8 cellular contexts compared by ENCODE assay signal in genomic region chr12:56258068-56258819, GRCh38. TPM values are rescaled to one million over a fixed set of nuclear protein-coding genes. Genes with fewer than 3 reads are reported as not detected.
A peak's percentile ranks its signal among the peaks of the same experiment; 100 is the strongest.
DNase-seq lines count a peak whose midpoint lies in the region; ATAC-seq and TF ChIP-seq lines count a peak whose summit lies in the region.

ANKRD52 (minus strand) TSS chr12:56258384; CDS start chr12:56258269, 115 bp downstream.

- ATAC-seq in T-cell (replicated peaks in 1 of 4) (peak; percentile 94 to 97 (median 96)), heart right ventricle (peak; percentile 89 to 97 (median 95)), upper lobe of left lung (ENCODE audit: low FRiP score in 2 of 2) (peak; percentile 90 to 98)

- CTCF ChIA-PET in T-cell (lab: Charles Lee): interaction anchor here (0.6 to 1.8 kb wide), 13 partner anchors 9 to 285 kb away, joined by 3 to 10 read pairs (median 4); partner anchors contain the start of genes COQ10A (in 1 of the 2), CS (in 1 of the 2), RNF41 (in 1 of the 2) and SMARCC2 (in 1 of the 2)

- H3K4me1 ChIP-seq in adipocyte (ENCODE audit: control insufficient read depth, insufficient read depth, low read length) (peaks cover 36% of the 10 kb centered on the region), heart right ventricle (peaks cover 7 to 28% (median 22%) of the 10 kb centered on the region in 9 donors), upper lobe of left lung (peaks cover 21 to 32% (median 32%) of the 10 kb centered on the region in 4 donors)

- H3K36me3 ChIP-seq in adipocyte (ENCODE audit: control insufficient read depth, insufficient read depth, low read length, severe bottlenecking): peaks cover 30% of the 10 kb centered on the region
- peaks cover 0 to 38% (median 27%) of the 10 kb centered on the region in 9 donors for H3K36me3 ChIP-seq in heart right ventricle
- H3K36me3 ChIP-seq in upper lobe of left lung: peaks cover 8 to 27% (median 26%) of the 10 kb centered on the region in 4 donors

- peak within 1 kb of the TSS; percentile 94 for H3K27ac Mint-ChIP-seq in HFFc6
- H3K27ac Mint-ChIP-seq in T-cell: peak within 1 kb of the TSS; percentile 86 to 90

- peak within 1 kb of the TSS; percentile 55 to 96 (median 92) for H3K27ac ChIP-seq in heart right ventricle
- H3K27ac ChIP-seq in upper lobe of left lung: peak within 1 kb of the TSS; percentile 80 to 92 (median 86)

- WGBS in heart right ventricle, 2 donors: 0% methylated on average over 61 to 78 of the region's 78 CpGs
- 0% methylated on average over 6 to 18 of the region's 78 CpGs for WGBS in upper lobe of left lung, 2 donors

- TF ChIP-seq CTCF in GM12873 (IDR thresholded peaks at IDR 0.05; ENCODE audit: insufficient read depth, low read depth, low read length, missing control alignments): peak; percentile 68
- TF ChIP-seq CTCF in HFFc6 (IDR thresholded peaks at IDR 0.05): peak; percentile 81
- peak; percentile 36 for TF ChIP-seq CTCF in NB4 (IDR thresholded peaks at IDR 0.05; ENCODE audit: low read depth, low read length)
- peak; percentile 51 to 93 (median 83) for TF ChIP-seq CTCF in heart right ventricle (IDR thresholded peaks at IDR 0.05)
- peak; percentile 88 to 98 (median 96) for TF ChIP-seq CTCF in upper lobe of left lung (IDR thresholded peaks at IDR 0.05)

- TF ChIP-seq EP300 in upper lobe of left lung (IDR thresholded peaks at IDR 0.05): no peak

- H3K9ac ChIP-seq in adipocyte (ENCODE audit: low read length): peak within 1 kb of the TSS; percentile 92

- POLR2A ChIA-PET in T-cell (lab: Charles Lee): interaction anchor here (0.6 to 1.1 kb wide), 2 partner anchors 8 to 483 kb away, joined by 3 to 4 read pairs; partner anchors contain the start of gene COQ10A (in 1 of the 2)

- H3K9me3 Mint-ChIP-seq in HFFc6 (no peaks in the 10 kb centered on the region), T-cell (no peaks in the 10 kb centered on the region)

- DNase-seq in HFFc6: peak; percentile 66
- DNase-seq in NB4 (ENCODE audit: low read depth): peak; percentile 85
- peak; percentile 47 to 84 (median 72) for DNase-seq in T-cell
- DNase-seq in adipocyte (ENCODE audit: low read depth): peak; percentile 95
- DNase-seq in heart right ventricle: peak; percentile 71 to 80
- peak; percentile 92 for DNase-seq in posterior vena cava (ENCODE audit: low spot score)
- DNase-seq in upper lobe of left lung: peak; percentile 79 to 97

- H3K4me3 Mint-ChIP-seq in HFFc6 (peak within 1 kb of the TSS; percentile 96), T-cell (peak within 1 kb of the TSS; percentile 81 to 92 (median 90))

- intact Hi-C loops in heart right ventricle (cut with DNase I) (loop anchor here in 3 of 10 donors (5.0 kb wide), 2 partner anchors 36 to 51 kb away; partner anchors contain the start of genes NABP2 (in 2 of the 3) and RNF41 (in 2 of the 3)), posterior vena cava (cut with DNase I) (no loop called here)

- H3K4me1 Mint-ChIP-seq in HFFc6 (ENCODE audit: low read depth) (peaks cover 54% of the 10 kb centered on the region), T-cell (peaks cover 20 to 25% (median 24%) of the 10 kb centered on the region in 3 donors)

- H3K4me3 ChIP-seq in NB4 (ENCODE audit: low read depth, low read length): peak within 1 kb of the TSS; percentile 77
- H3K4me3 ChIP-seq in adipocyte (ENCODE audit: low read length): peak within 1 kb of the TSS; percentile 86
- peak within 1 kb of the TSS; percentile 78 to 99 (median 98) for H3K4me3 ChIP-seq in heart right ventricle
- peak within 1 kb of the TSS; percentile 43 to 93 (median 86) for H3K4me3 ChIP-seq in upper lobe of left lung

- no peaks in the 10 kb centered on the region for H3K9me3 ChIP-seq in adipocyte (ENCODE audit: control insufficient read depth, low read length)
- H3K9me3 ChIP-seq in heart right ventricle: no peaks in the 10 kb centered on the region
- H3K9me3 ChIP-seq in upper lobe of left lung: no peaks in the 10 kb centered on the region

- H3K27me3 ChIP-seq in adipocyte (replicated peaks; ENCODE audit: control insufficient read depth, insufficient read depth, low read length) (no peaks in the 10 kb centered on the region), heart right ventricle (no peaks in the 10 kb centered on the region), upper lobe of left lung (no peaks in the 10 kb centered on the region)

- TF ChIP-seq POLR2A in NB4 (IDR thresholded peaks at IDR 0.05; ENCODE audit: extremely low read depth, insufficient read length) (peak; percentile 13), upper lobe of left lung (IDR thresholded peaks at IDR 0.05) (peak in 1 of 4 donors; percentile 63)

- H3K36me3 Mint-ChIP-seq in HFFc6 (ENCODE audit: low read depth) (peaks cover 40% of the 10 kb centered on the region), T-cell (peaks cover 23% of the 10 kb centered on the region)

- H3K27me3 Mint-ChIP-seq in HFFc6 (ENCODE audit: insufficient read depth): no peaks in the 10 kb centered on the region
- H3K27me3 Mint-ChIP-seq in T-cell: no peaks in the 10 kb centered on the region

RNA-seq across cellular contexts. Expression of gene ANKRD52, which starts in this region (rescaled TPM):
- total RNA-seq in HFFc6 (2021; fragmentation: NEBNext Ultra II Directional; extraction: Animal tissue kit (Norgen Biotek cat#: 25700)): 10 to 100 TPM; 57.9 to 87.8 (median 68.6) TPM
- total RNA-seq in T-cell (10 to 100 TPM; 35.8 to 51.0 (median 43.1) TPM), heart right ventricle (10 to 100 TPM; 22.2 to 30.9 (median 26.5) TPM), posterior vena cava (10 to 100 TPM; 24.6 to 34.5 TPM), upper lobe of left lung (10 to 100 TPM; 17.6 to 48.2 (median 28.8) TPM)
- 10 to 100 TPM; 10.2 to 10.8 TPM for polyA plus RNA-seq in heart right ventricle

Comparison
In these comparisons a context has a peak if more than half of its experiments do, and no peak if none do; other contexts are left out.
1. Peak in every context shown above with its lines: DNase-seq, ATAC-seq, H3K4me3 ChIP-seq and H3K27ac ChIP-seq.
2. CTCF ChIP-seq: peak in every context shown above with its lines; median percentile 96 in upper lobe of left lung; 83 in heart right ventricle; 81 in HFFc6; 68 in GM12873; 36 in NB4.